Comparison of ENCODE assay signal across 1 cellular context in the genomic region with DNA sequence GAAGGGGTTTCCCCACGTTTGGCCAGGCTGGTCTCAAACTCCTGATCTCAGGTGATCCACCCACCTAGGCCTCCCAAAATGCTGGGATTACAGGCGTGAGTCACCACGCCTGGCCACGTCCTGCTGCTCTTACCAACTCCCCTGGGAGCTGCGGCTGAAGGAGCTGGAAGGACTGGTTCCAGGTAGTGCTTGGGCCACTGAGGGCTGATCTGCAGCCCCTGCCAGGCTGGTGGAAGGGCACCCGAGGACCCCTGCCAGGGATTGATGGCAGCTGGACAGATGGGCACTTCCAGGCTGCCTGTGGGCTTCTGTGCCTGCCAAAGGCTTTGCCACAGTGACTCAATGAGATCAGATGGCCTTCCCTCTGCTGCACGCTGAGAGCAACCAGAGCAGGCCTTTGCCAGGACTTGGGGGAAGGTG.
A peak's percentile ranks its signal among the peaks of the same experiment; 100 is the strongest.
TF ChIP-seq lines count a peak whose summit lies in the region.

No MANE protein-coding gene starts in this region.

TF ChIP-seq in K562, 482 proteins besides CTCF, POLR2A, EP300 and RAD21:
- no peak for TF ChIP-seq POU5F1 (IDR thresholded peaks at IDR 0.05; ENCODE audit: borderline replicate concordance, low read depth, low read length, partially characterized antibody)
- peak; percentile 49; the same call in 1 of the 2 replicates for TF ChIP-seq RBFOX2 (IDR thresholded peaks at IDR 0.05; ENCODE audit: low read depth, low read length)
- TF ChIP-seq, protein P1, sequence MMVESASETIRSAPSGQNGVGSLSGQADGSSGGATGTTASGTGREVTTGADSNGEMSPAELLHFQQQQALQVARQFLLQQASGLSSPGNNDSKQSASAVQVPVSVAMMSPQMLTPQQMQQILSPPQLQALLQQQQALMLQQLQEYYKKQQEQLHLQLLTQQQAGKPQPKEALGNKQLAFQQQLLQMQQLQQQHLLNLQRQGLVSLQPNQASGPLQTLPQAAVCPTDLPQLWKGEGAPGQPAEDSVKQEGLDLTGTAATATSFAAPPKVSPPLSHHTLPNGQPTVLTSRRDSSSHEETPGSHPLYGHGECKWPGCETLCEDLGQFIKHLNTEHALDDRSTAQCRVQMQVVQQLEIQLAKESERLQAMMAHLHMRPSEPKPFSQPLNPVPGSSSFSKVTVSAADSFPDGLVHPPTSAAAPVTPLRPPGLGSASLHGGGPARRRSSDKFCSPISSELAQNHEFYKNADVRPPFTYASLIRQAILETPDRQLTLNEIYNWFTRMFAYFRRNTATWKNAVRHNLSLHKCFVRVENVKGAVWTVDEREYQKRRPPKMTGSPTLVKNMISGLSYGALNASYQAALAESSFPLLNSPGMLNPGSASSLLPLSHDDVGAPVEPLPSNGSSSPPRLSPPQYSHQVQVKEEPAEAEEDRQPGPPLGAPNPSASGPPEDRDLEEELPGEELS (CRISPR knock-in tag; IDR thresholded peaks at IDR 0.05; ENCODE audit: borderline replicate concordance), result 0 out of 2 replicates have a peak, but pooled peaks have one; percentile 25
- TF ChIP-seq JUNB (CRISPR knock-in tag; conservative IDR thresholded peaks at IDR 0.05), result no peak
- TF ChIP-seq NCOA4 (IDR thresholded peaks at IDR 0.05; ENCODE audit: partially characterized antibody), result no peak
- TF ChIP-seq, protein P2, sequence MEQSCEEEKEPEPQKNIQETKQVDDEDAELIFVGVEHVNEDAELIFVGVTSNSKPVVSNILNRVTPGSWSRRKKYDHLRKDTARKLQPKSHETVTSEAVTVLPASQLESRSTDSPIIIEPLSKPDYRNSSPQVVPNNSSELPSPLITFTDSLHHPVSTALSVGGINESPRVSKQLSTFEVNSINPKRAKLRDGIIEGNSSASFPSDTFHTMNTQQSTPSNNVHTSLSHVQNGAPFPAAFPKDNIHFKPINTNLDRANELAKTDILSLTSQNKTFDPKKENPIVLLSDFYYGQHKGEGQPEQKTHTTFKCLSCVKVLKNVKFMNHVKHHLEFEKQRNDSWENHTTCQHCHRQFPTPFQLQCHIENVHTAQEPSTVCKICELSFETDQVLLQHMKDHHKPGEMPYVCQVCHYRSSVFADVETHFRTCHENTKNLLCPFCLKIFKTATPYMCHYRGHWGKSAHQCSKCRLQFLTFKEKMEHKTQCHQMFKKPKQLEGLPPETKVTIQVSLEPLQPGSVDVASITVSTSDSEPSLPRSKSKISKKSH (CRISPR knock-in tag; IDR thresholded peaks at IDR 0.05), result no peak
- TF ChIP-seq, protein P3, sequence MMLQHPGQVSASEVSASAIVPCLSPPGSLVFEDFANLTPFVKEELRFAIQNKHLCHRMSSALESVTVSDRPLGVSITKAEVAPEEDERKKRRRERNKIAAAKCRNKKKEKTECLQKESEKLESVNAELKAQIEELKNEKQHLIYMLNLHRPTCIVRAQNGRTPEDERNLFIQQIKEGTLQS (IDR thresholded peaks at IDR 0.05), result peak; percentile 29; the same call in 1 of the 2 replicates
- TF ChIP-seq, protein P3 (CRISPR knock-in tag; conservative IDR thresholded peaks at IDR 0.05), result no peak
- TF ChIP-seq KLF13 (tag; IDR thresholded peaks at IDR 0.05; ENCODE audit: borderline replicate concordance, low read depth), result no peak
- no peak for TF ChIP-seq ZNF408 (CRISPR knock-in tag; IDR thresholded peaks at IDR 0.05; ENCODE audit: low read depth)
- TF ChIP-seq LARP7 (IDR thresholded peaks at IDR 0.05), result no peak
- TF ChIP-seq EGR1 (conservative IDR thresholded peaks at IDR 0.05), result peak; percentile 49
- TF ChIP-seq, protein P4, sequence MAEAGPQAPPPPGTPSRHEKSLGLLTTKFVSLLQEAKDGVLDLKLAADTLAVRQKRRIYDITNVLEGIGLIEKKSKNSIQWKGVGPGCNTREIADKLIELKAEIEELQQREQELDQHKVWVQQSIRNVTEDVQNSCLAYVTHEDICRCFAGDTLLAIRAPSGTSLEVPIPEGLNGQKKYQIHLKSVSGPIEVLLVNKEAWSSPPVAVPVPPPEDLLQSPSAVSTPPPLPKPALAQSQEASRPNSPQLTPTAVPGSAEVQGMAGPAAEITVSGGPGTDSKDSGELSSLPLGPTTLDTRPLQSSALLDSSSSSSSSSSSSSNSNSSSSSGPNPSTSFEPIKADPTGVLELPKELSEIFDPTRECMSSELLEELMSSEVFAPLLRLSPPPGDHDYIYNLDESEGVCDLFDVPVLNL (CRISPR knock-in tag; IDR thresholded peaks at IDR 0.05; ENCODE audit: low read depth), result 0 out of 2 replicates have a peak, but pooled peaks have one; percentile 25
- no peak for TF ChIP-seq TEAD4 (IDR thresholded peaks at IDR 0.05; ENCODE audit: low read length)
- TF ChIP-seq TEAD4 (CRISPR knock-in tag; IDR thresholded peaks at IDR 0.05; ENCODE audit: borderline replicate concordance), result no peak
- no peak for TF ChIP-seq CCNT2 (IDR thresholded peaks at IDR 0.05; ENCODE audit: borderline replicate concordance, extremely low read depth, insufficient read length, low read depth, low read length)
- TF ChIP-seq HDGF (IDR thresholded peaks at IDR 0.05), result no peak
- no peak for TF ChIP-seq GTF2E2 (tag; IDR thresholded peaks at IDR 0.05)
- TF ChIP-seq ZNF24 (IDR thresholded peaks at IDR 0.05), result no peak
- peak; percentile 44; the same call in 1 of the 2 replicates for TF ChIP-seq POLR2G (IDR thresholded peaks at IDR 0.05; ENCODE audit: low read depth, low read length)
- TF ChIP-seq FOXJ2 (tag; IDR thresholded peaks at IDR 0.05), result no peak
- no peak for TF ChIP-seq CREM (IDR thresholded peaks at IDR 0.05; ENCODE audit: low read depth)
- no peak for TF ChIP-seq ELF4 (CRISPR knock-in tag; IDR thresholded peaks at IDR 0.05)
- no peak for TF ChIP-seq NCOA2 (IDR thresholded peaks at IDR 0.05; ENCODE audit: partially characterized antibody in 2 of 2)
- TF ChIP-seq, protein P5, sequence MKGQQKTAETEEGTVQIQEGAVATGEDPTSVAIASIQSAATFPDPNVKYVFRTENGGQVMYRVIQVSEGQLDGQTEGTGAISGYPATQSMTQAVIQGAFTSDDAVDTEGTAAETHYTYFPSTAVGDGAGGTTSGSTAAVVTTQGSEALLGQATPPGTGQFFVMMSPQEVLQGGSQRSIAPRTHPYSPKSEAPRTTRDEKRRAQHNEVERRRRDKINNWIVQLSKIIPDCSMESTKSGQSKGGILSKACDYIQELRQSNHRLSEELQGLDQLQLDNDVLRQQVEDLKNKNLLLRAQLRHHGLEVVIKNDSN (CRISPR knock-in tag; IDR thresholded peaks at IDR 0.05), result no peak; the same call in 1 of the 2 replicates
- TF ChIP-seq GABPB2 (CRISPR knock-in tag; conservative IDR thresholded peaks at IDR 0.05), result no peak
- no peak for TF ChIP-seq CEBPG (CRISPR knock-in tag; IDR thresholded peaks at IDR 0.05)
- no peak for TF ChIP-seq CEBPG (tag; conservative IDR thresholded peaks at IDR 0.05 in 1 of 2, IDR thresholded peaks at IDR 0.05 in 1 of 2)
- TF ChIP-seq, protein P6, sequence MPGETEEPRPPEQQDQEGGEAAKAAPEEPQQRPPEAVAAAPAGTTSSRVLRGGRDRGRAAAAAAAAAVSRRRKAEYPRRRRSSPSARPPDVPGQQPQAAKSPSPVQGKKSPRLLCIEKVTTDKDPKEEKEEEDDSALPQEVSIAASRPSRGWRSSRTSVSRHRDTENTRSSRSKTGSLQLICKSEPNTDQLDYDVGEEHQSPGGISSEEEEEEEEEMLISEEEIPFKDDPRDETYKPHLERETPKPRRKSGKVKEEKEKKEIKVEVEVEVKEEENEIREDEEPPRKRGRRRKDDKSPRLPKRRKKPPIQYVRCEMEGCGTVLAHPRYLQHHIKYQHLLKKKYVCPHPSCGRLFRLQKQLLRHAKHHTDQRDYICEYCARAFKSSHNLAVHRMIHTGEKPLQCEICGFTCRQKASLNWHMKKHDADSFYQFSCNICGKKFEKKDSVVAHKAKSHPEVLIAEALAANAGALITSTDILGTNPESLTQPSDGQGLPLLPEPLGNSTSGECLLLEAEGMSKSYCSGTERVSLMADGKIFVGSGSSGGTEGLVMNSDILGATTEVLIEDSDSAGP (CRISPR knock-in tag; IDR thresholded peaks at IDR 0.05), result 0 out of 2 replicates have a peak, but pooled peaks have one; percentile 26
- no peak for TF ChIP-seq HIVEP1 (CRISPR knock-in tag; IDR thresholded peaks at IDR 0.05)
- no peak for TF ChIP-seq BDP1 (IDR thresholded peaks at IDR 0.05; ENCODE audit: insufficient read depth, insufficient read length)
- TF ChIP-seq, protein P7, sequence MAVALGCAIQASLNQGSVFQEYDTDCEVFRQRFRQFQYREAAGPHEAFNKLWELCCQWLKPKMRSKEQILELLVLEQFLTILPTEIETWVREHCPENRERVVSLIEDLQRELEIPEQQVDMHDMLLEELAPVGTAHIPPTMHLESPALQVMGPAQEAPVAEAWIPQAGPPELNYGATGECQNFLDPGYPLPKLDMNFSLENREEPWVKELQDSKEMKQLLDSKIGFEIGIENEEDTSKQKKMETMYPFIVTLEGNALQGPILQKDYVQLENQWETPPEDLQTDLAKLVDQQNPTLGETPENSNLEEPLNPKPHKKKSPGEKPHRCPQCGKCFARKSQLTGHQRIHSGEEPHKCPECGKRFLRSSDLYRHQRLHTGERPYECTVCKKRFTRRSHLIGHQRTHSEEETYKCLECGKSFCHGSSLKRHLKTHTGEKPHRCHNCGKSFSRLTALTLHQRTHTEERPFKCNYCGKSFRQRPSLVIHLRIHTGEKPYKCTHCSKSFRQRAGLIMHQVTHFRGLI (CRISPR knock-in tag; IDR thresholded peaks at IDR 0.05), result no peak
